ENCODE assay signal across 30 cellular contexts in the genomic region with DNA sequence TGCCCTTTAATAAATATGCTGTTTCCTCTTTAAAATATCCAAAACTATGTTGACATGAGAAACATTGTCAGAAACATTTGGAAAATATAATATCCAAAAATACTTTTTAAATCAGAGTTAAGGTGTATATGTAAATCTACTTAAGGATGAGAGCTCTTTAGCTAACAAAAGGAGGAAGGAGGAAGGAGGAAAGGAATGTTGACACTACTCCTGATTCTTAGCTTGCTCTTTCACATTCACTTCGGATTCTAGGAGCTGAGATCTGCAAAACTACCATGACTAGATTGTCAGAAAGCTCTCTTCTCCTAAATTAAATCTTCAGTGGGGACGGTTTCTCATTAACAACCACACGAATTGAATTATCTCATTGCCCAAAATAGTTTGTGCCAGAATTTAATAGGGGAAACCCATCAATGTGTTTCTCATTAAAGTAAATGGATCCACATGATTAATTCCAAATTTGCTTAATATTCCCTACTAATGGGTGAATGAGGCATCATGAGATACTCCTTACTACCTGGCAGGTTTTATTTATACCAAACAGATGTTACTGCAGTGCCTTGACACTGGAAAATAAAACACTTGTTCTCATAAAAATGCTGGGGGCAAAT.
"Had no signal": no experiment of that assay in that cellular context is flagged by ENCODE, and none has a peak within 500 bp of the region (broad histone marks: within the 10 kb centered on the region; RNA-seq: fewer than 3 reads in every experiment).

No MANE protein-coding gene starts in this region.

- H3K36me3 Mint-ChIP-seq: activated naive CD4-positive, alpha-beta T cell treated with anti-CD3 and anti-CD28 coated beads, Interleukin-2, amount 10 ng/mL, durations not matched to agents 7 days and 5 days; activated naive CD8-positive, alpha-beta T cell had no signal

- H3K27me3 Mint-ChIP-seq: activated CD4-positive, alpha-beta T cell treated with anti-CD3 and anti-CD28 coated beads for 36 hours; activated CD4-positive, alpha-beta T cell treated with anti-CD3 and anti-CD28 coated beads, Interleukin-2, amount 10 ng/mL, durations not matched to agents 7 days and 5 days; activated naive CD4-positive, alpha-beta T cell treated with anti-CD3 and anti-CD28 coated beads, Interleukin-2, amount 10 ng/mL, durations not matched to agents 7 days and 5 days; activated naive CD8-positive, alpha-beta T cell had no signal

- H3K4me1 Mint-ChIP-seq: activated CD4-positive, alpha-beta T cell treated with anti-CD3 and anti-CD28 coated beads for 36 hours; activated CD4-positive, alpha-beta T cell treated with anti-CD3 and anti-CD28 coated beads, Interleukin-2, amount 10 ng/mL, durations not matched to agents 7 days and 5 days; activated naive CD4-positive, alpha-beta T cell treated with anti-CD3 and anti-CD28 coated beads, Interleukin-2, amount 10 ng/mL, durations not matched to agents 7 days and 5 days had no signal

- H3K4me3 Mint-ChIP-seq: activated CD4-positive, alpha-beta T cell treated with anti-CD3 and anti-CD28 coated beads for 36 hours; activated CD4-positive, alpha-beta T cell treated with anti-CD3 and anti-CD28 coated beads, Interleukin-2, amount 10 ng/mL, durations not matched to agents 7 days and 5 days; activated CD8-positive, alpha-beta T cell treated with anti-CD3 and anti-CD28 coated beads, Interleukin-2, amount 10 ng/mL, durations not matched to agents 7 days and 5 days; activated naive CD4-positive, alpha-beta T cell treated with anti-CD3 and anti-CD28 coated beads, Interleukin-2, amount 10 ng/mL, durations not matched to agents 7 days and 5 days; activated naive CD8-positive, alpha-beta T cell; activated T-cell treated with anti-CD3 and anti-CD28 coated beads, Interleukin-2, amount 50 U/mL, for 4 hours; activated T-helper 1 cell treated with anti-CD3 and anti-CD28 coated beads, Interleukin-12 subunit alpha, Interleukin-12 subunit beta, Interleukin-2, Interleukin-4 antibody, amounts not matched to agents 30 ng/mL and 10 ng/mL and 1 ng/mL, durations not matched to agents 14 hours and 24 hours and 36 hours had no signal

- H3K4me2 ChIP-seq: PC-9 had no signal

- H2AFZ ChIP-seq: PC-9 had no signal

- H3K9me3 Mint-ChIP-seq: activated CD4-positive, alpha-beta T cell treated with anti-CD3 and anti-CD28 coated beads, Interleukin-2, amount 10 ng/mL, durations not matched to agents 7 days and 5 days; activated naive CD4-positive, alpha-beta T cell treated with anti-CD3 and anti-CD28 coated beads, Interleukin-2, amount 10 ng/mL, durations not matched to agents 7 days and 5 days; activated T-cell treated with anti-CD3 and anti-CD28 coated beads, Interleukin-2, amount 50 U/mL, for 4 hours; activated T-helper 1 cell treated with anti-CD3 and anti-CD28 coated beads, Interleukin-12 subunit alpha, Interleukin-12 subunit beta, Interleukin-2, Interleukin-4 antibody, amounts not matched to agents 30 ng/mL and 10 ng/mL and 1 ng/mL, durations not matched to agents 14 hours and 24 hours and 36 hours had no signal

- H3K27ac ChIP-seq: brain microvascular endothelial cell, PC-9, RWPE1 had no signal

- H3K27me3 ChIP-seq: brain microvascular endothelial cell, MG63 had no signal

- DNase-seq: activated CD4-positive, alpha-beta T cell treated with anti-CD3 and anti-CD28 coated beads for 36 hours; activated CD4-positive, alpha-beta T cell treated with anti-CD3 and anti-CD28 coated beads, Interleukin-2, amount 10 ng/mL, durations not matched to agents 7 days and 5 days; activated CD4-positive, alpha-beta T cell treated with anti-CD3 and anti-CD28 coated beads, Interleukin-2, amount 50 U/mL, for 48 hours; activated CD8-positive, alpha-beta T cell treated with anti-CD3 and anti-CD28 coated beads, Interleukin-2, amount 10 ng/mL, durations not matched to agents 7 days and 5 days; activated naive CD4-positive, alpha-beta T cell treated with anti-CD3 and anti-CD28 coated beads, Interleukin-2, amount 10 ng/mL, durations not matched to agents 7 days and 5 days; activated T-cell treated with anti-CD3 and anti-CD28 coated beads, Interleukin-2, amount 50 U/mL, for 4 hours; amniotic stem cell; aorta; brain microvascular endothelial cell; central memory CD4-positive, alpha-beta T cell; Kasumi-1; KG1; MG63; NCI-H1048; NCI-H1105 treated with DMSO at 0.1 percent for 48 hours; NCI-H1436; NCI-H1694; NCI-H1930; NCI-H345; NCI-H524 treated with DMSO at 0.1 percent for 48 hours; PC-9; SIG-M5; T1000 had no signal

- ATAC-seq: activated CD4-positive, alpha-beta T cell treated with anti-CD3 and anti-CD28 coated beads for 36 hours; activated CD4-positive, CD25-positive, alpha-beta regulatory T cell treated with anti-CD3 and anti-CD28 coated beads, Interleukin-2, amount 50 U/mL, for 24 hours; activated CD8-positive, alpha-beta T cell treated with anti-CD3 and anti-CD28 coated beads, Interleukin-2, amount 10 ng/mL, durations not matched to agents 7 days and 5 days; activated T-cell treated with anti-CD3 and anti-CD28 coated beads, Interleukin-2, amount 50 U/mL, for 4 hours; Right ventricle myocardium inferior had no signal

- H3K27ac Mint-ChIP-seq: activated CD4-positive, alpha-beta T cell treated with anti-CD3 and anti-CD28 coated beads for 36 hours; activated CD4-positive, alpha-beta T cell treated with anti-CD3 and anti-CD28 coated beads, Interleukin-2, amount 10 ng/mL, durations not matched to agents 7 days and 5 days; activated CD8-positive, alpha-beta T cell treated with anti-CD3 and anti-CD28 coated beads, Interleukin-2, amount 10 ng/mL, durations not matched to agents 7 days and 5 days; activated naive CD4-positive, alpha-beta T cell treated with anti-CD3 and anti-CD28 coated beads, Interleukin-2, amount 10 ng/mL, durations not matched to agents 7 days and 5 days; activated naive CD8-positive, alpha-beta T cell; activated T-helper 1 cell treated with anti-CD3 and anti-CD28 coated beads, Interleukin-12 subunit alpha, Interleukin-12 subunit beta, Interleukin-2, Interleukin-4 antibody, amounts not matched to agents 30 ng/mL and 10 ng/mL and 1 ng/mL, durations not matched to agents 14 hours and 24 hours and 36 hours had no signal

- H3K9me3 ChIP-seq: MG63 had no signal

- FAIRE-seq: RCC 7860, TTC549 had no signal

- H3K4me3 ChIP-seq: MG63, PC-9 had no signal

- H3K36me3 ChIP-seq: brain microvascular endothelial cell, MG63 had no signal
